1 cellular context compared by ENCODE assay signal in genomic region chr2:63840785-63841253, GRCh38.
TF ChIP-seq lines count a peak whose summit lies in the region.

No MANE protein-coding gene starts in this region.

TF ChIP-seq in K562, 482 proteins besides CTCF, POLR2A, EP300 and RAD21 (continued from another document and continues in another):
- TF ChIP-seq BCLAF1 (IDR thresholded peaks at IDR 0.05; ENCODE audit: borderline replicate concordance in 1 of 2, control insufficient read depth in 1 of 2, low read depth in 2 of 2, low read length in 1 of 2): no peak
- TF ChIP-seq MBD1 (CRISPR knock-in tag; IDR thresholded peaks at IDR 0.05): no peak
- no peak for TF ChIP-seq KLF13 (tag; IDR thresholded peaks at IDR 0.05; ENCODE audit: borderline replicate concordance, low read depth)
- TF ChIP-seq ATF4 (CRISPR knock-in tag; IDR thresholded peaks at IDR 0.05): peak; percentile 50; the same call in 1 of the 2 replicates
- TF ChIP-seq MBD2 (IDR thresholded peaks at IDR 0.05; ENCODE audit: borderline replicate concordance, low read depth): peak; percentile 98
- TF ChIP-seq CBFA2T3 (IDR thresholded peaks at IDR 0.05): peak; percentile 55
- TF ChIP-seq SAFB (IDR thresholded peaks at IDR 0.05; ENCODE audit: borderline replicate concordance, low read depth, low read length): peak; percentile 80; the same call in 1 of the 2 replicates
- peak; percentile 62 for TF ChIP-seq PCBP1 (IDR thresholded peaks at IDR 0.05; ENCODE audit: low read depth, low read length, poor library complexity, severe bottlenecking)
- TF ChIP-seq TEAD2 (tag; IDR thresholded peaks at IDR 0.05): no peak
- no peak for TF ChIP-seq RBM34 (IDR thresholded peaks at IDR 0.05; ENCODE audit: borderline replicate concordance, insufficient read depth, low read length)
- TF ChIP-seq KLF1 (tag; IDR thresholded peaks at IDR 0.05): peak; percentile 50; the same call in 1 of the 2 replicates
- TF ChIP-seq SRSF9 (IDR thresholded peaks at IDR 0.05; ENCODE audit: borderline replicate concordance, low read depth, low read length): no peak
- peak in 1 of 2 experiments; percentile 33; a peak in 1 of 4 replicates for TF ChIP-seq RCOR1 (IDR thresholded peaks at IDR 0.05; ENCODE audit: borderline replicate concordance in 1 of 2, low read depth in 2 of 2, low read length in 2 of 2)
- TF ChIP-seq NR1H2 (CRISPR knock-in tag; IDR thresholded peaks at IDR 0.05): no peak
- no peak for TF ChIP-seq PYGO2 (tag; IDR thresholded peaks at IDR 0.05)
- TF ChIP-seq ZBTB7A (IDR thresholded peaks at IDR 0.05; ENCODE audit: borderline replicate concordance, control insufficient read depth, low read depth, low read length): peak; percentile 63; the same call in 1 of the 2 replicates
- TF ChIP-seq ZNF77 (CRISPR knock-in tag; IDR thresholded peaks at IDR 0.05): no peak
- TF ChIP-seq TAF1 (IDR thresholded peaks at IDR 0.05; ENCODE audit: control insufficient read depth, extremely low read depth, insufficient read depth, low read length, severe bottlenecking): peak; percentile 94
- TF ChIP-seq JUN (IDR thresholded peaks at IDR 0.05; ENCODE audit: borderline replicate concordance, low read depth, low read length): peak; percentile 30; the same call in 1 of the 2 replicates
- TF ChIP-seq JUN (CRISPR knock-in tag; IDR thresholded peaks at IDR 0.05; ENCODE audit: borderline replicate concordance): no peak
- TF ChIP-seq DPF2 (IDR thresholded peaks at IDR 0.05): no peak; the same call in 1 of the 2 replicates
- TF ChIP-seq ZNF561 (CRISPR knock-in tag; conservative IDR thresholded peaks at IDR 0.05): no peak
- TF ChIP-seq HNRNPK (IDR thresholded peaks at IDR 0.05; ENCODE audit: low read depth, low read length, poor library complexity, severe bottlenecking): no peak
- TF ChIP-seq SREBF2 (CRISPR knock-in tag; IDR thresholded peaks at IDR 0.05): no peak
- TF ChIP-seq CBFA2T2 (conservative IDR thresholded peaks at IDR 0.05): peak; percentile 36; the same call in 1 of the 2 replicates
- TF ChIP-seq ZNF584 (CRISPR knock-in tag; IDR thresholded peaks at IDR 0.05; ENCODE audit: low read depth): 0 out of 2 replicates have a peak, but pooled peaks have one; percentile 27
- peak; percentile 54; the same call in 1 of the 2 replicates for TF ChIP-seq MYBL2 (IDR thresholded peaks at IDR 0.05; ENCODE audit: low read depth)
- no peak for TF ChIP-seq MYBL2 (CRISPR knock-in tag; IDR thresholded peaks at IDR 0.05; ENCODE audit: borderline replicate concordance)
- no peak for TF ChIP-seq WHSC1 (IDR thresholded peaks at IDR 0.05; ENCODE audit: low read length)
- TF ChIP-seq PHF21A (IDR thresholded peaks at IDR 0.05; ENCODE audit: borderline replicate concordance, low read depth): peak; percentile 16; the same call in 1 of the 2 replicates
- TF ChIP-seq HDAC6 (IDR thresholded peaks at IDR 0.05; ENCODE audit: low read depth, low read length): no peak
- TF ChIP-seq TAF15 (IDR thresholded peaks at IDR 0.05; ENCODE audit: low read depth, low read length): no peak
- peak; percentile 20; the same call in 1 of the 2 replicates for TF ChIP-seq FOXM1 (IDR thresholded peaks at IDR 0.05; ENCODE audit: low read depth)
- TF ChIP-seq FOXM1 (CRISPR knock-in tag; IDR thresholded peaks at IDR 0.05; ENCODE audit: low read depth): 0 out of 2 replicates have a peak, but pooled peaks have one; percentile 51
- no peak for TF ChIP-seq JUNB (CRISPR knock-in tag; conservative IDR thresholded peaks at IDR 0.05)
- no peak for TF ChIP-seq TCF15 (CRISPR knock-in tag; IDR thresholded peaks at IDR 0.05)
- TF ChIP-seq ERF (CRISPR knock-in tag; IDR thresholded peaks at IDR 0.05): no peak
- TF ChIP-seq ZNF436 (CRISPR knock-in tag; IDR thresholded peaks at IDR 0.05): no peak
- no peak for TF ChIP-seq HNRNPH1 (optimal IDR thresholded peaks at IDR 0.05; ENCODE audit: low read depth, low read length)
- TF ChIP-seq SRSF1 (IDR thresholded peaks at IDR 0.05; ENCODE audit: low read depth, low read length): no peak
- no peak for TF ChIP-seq U2AF1 (optimal IDR thresholded peaks at IDR 0.05; ENCODE audit: low read depth, low read length)
- TF ChIP-seq SIRT6 (IDR thresholded peaks at IDR 0.05; ENCODE audit: low read depth, low read length): no peak
- peak; percentile 88 for TF ChIP-seq RBFOX2 (IDR thresholded peaks at IDR 0.05; ENCODE audit: low read depth, low read length)
- TF ChIP-seq ZSCAN32 (CRISPR knock-in tag; IDR thresholded peaks at IDR 0.05): no peak
- no peak for TF ChIP-seq ZBTB43 (CRISPR knock-in tag; IDR thresholded peaks at IDR 0.05)
- TF ChIP-seq ILK (tag; IDR thresholded peaks at IDR 0.05; ENCODE audit: borderline replicate concordance, low read depth): no peak
- peak; percentile 98 for TF ChIP-seq FOS (IDR thresholded peaks at IDR 0.05; ENCODE audit: extremely low read depth, insufficient read length)
- TF ChIP-seq GTF2F1 (IDR thresholded peaks at IDR 0.05; ENCODE audit: low read depth, low read length): 0 out of 2 replicates have a peak, but pooled peaks have one; percentile 68
- TF ChIP-seq CHAMP1 (IDR thresholded peaks at IDR 0.05): 0 out of 2 replicates have a peak, but pooled peaks have one; percentile 21
- TF ChIP-seq ZNF717 (CRISPR knock-in tag; IDR thresholded peaks at IDR 0.05): no peak
- peak; percentile 72 for TF ChIP-seq HNRNPL (IDR thresholded peaks at IDR 0.05; ENCODE audit: low read depth, low read length)
- no peak for TF ChIP-seq ZNF277 (CRISPR knock-in tag; IDR thresholded peaks at IDR 0.05; ENCODE audit: borderline replicate concordance)
- no peak for TF ChIP-seq ZNF41 (CRISPR knock-in tag; conservative IDR thresholded peaks at IDR 0.05)
- no peak for TF ChIP-seq ZKSCAN8 (CRISPR knock-in tag; IDR thresholded peaks at IDR 0.05)
- 0 out of 2 replicates have a peak, but pooled peaks have one; percentile 9 for TF ChIP-seq ZBTB33 (CRISPR knock-in tag; IDR thresholded peaks at IDR 0.05)
- TF ChIP-seq ATF2 (CRISPR knock-in tag; IDR thresholded peaks at IDR 0.05): no peak
- no peak for TF ChIP-seq ZNF3 (CRISPR knock-in tag; IDR thresholded peaks at IDR 0.05)
- no peak for TF ChIP-seq EWSR1 (IDR thresholded peaks at IDR 0.05; ENCODE audit: borderline replicate concordance, low read depth, partially characterized antibody)
- TF ChIP-seq NRF1 (conservative IDR thresholded peaks at IDR 0.05 in 1 of 2, IDR thresholded peaks at IDR 0.05 in 1 of 2): peak; percentile 78 to 83
